1 cellular context compared by ENCODE assay signal in the genomic region with DNA sequence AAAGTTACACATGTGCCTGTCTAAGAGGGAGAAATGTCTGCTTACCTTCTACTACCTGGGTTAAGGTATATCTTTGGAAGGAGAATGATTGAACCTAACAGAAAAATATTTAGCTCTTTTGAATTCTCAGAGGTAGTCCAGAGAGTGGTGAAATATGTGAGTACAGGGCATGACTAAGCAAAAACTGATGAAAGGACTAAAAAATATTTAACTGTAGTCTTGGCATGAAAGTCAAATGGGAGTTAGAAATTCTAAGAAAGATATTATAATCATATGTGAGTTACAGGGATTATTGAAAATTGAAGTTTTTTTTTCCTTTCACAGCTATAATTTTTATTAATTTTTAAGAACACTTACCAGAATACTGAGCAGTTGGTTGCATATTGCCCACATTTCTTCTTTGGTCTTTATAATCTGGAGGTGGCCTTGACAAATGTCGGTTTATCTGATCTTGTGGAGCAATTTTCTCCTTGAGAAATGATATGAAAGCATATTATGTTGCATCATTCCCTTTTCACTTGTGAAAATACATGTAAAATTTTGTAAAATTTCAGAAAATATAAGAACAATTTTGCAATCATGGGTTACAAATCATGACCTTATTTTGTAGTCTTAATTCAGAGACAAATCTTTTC.
TF ChIP-seq lines count a peak whose summit lies in the region.

No MANE protein-coding gene starts in this region.

TF ChIP-seq in WTC11, 78 proteins besides CTCF, POLR2A, EP300 and RAD21 (continued from another document):
- no peak for TF ChIP-seq TP53 (CRISPR knock-in tag; IDR thresholded peaks at IDR 0.05)
- TF ChIP-seq ARID4B (CRISPR knock-in tag; IDR thresholded peaks at IDR 0.05; ENCODE audit: borderline replicate concordance) = no peak
- TF ChIP-seq, protein P1, sequence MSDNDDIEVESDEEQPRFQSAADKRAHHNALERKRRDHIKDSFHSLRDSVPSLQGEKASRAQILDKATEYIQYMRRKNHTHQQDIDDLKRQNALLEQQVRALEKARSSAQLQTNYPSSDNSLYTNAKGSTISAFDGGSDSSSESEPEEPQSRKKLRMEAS (CRISPR knock-in tag; IDR thresholded peaks at IDR 0.05) = no peak
- TF ChIP-seq, protein P2, sequence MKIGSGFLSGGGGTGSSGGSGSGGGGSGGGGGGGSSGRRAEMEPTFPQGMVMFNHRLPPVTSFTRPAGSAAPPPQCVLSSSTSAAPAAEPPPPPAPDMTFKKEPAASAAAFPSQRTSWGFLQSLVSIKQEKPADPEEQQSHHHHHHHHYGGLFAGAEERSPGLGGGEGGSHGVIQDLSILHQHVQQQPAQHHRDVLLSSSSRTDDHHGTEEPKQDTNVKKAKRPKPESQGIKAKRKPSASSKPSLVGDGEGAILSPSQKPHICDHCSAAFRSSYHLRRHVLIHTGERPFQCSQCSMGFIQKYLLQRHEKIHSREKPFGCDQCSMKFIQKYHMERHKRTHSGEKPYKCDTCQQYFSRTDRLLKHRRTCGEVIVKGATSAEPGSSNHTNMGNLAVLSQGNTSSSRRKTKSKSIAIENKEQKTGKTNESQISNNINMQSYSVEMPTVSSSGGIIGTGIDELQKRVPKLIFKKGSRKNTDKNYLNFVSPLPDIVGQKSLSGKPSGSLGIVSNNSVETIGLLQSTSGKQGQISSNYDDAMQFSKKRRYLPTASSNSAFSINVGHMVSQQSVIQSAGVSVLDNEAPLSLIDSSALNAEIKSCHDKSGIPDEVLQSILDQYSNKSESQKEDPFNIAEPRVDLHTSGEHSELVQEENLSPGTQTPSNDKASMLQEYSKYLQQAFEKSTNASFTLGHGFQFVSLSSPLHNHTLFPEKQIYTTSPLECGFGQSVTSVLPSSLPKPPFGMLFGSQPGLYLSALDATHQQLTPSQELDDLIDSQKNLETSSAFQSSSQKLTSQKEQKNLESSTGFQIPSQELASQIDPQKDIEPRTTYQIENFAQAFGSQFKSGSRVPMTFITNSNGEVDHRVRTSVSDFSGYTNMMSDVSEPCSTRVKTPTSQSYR (CRISPR knock-in tag; IDR thresholded peaks at IDR 0.05) = no peak
- no peak for TF ChIP-seq GTF2I (CRISPR knock-in tag; conservative IDR thresholded peaks at IDR 0.05)
